10 cellular contexts compared by ENCODE assay signal in the genomic region with DNA sequence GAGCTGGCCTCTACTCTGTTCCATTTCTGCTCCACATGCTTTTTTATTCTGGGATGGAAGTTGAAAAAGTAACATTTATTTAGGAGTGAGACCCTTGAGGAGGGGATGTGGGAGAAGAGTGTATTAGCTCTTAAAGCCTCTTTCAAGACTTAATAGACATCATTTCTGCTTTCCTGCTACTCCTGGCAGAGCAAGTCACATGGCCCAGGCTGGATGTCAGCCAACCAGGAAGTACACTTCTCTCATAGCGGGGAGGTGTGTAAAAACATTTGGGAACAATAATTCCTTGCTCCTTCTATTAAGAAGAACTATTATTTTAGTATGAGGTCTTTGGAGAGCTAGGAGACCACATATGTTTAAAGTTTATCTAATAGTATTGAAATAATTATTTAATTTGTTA. TPM values are rescaled to one million over a fixed set of nuclear protein-coding genes. Genes with fewer than 3 reads are reported as not detected.
DNase-seq lines count a peak whose midpoint lies in the region; ATAC-seq, FAIRE-seq and TF ChIP-seq lines count a peak whose summit lies in the region.
"Had no signal": no experiment of that assay in that cellular context is flagged by ENCODE, and none has a peak within 500 bp of the region (broad histone marks: within the 10 kb centered on the region; RNA-seq: fewer than 3 reads in every experiment).

No MANE protein-coding gene starts in this region.

- ATAC-seq in K562 (no peak), HG03135 (IDR thresholded peaks at IDR 0.05; ENCODE audit: unreplicated experiment) (no peak), HG02798 (IDR thresholded peaks at IDR 0.05; ENCODE audit: poor library complexity, unreplicated experiment) (no peak)
- no peak for ATAC-seq in activated CD4-positive, alpha-beta T cell treated with anti-CD3 and anti-CD28 coated beads for 36 hours

- no peak overlapping the region for H3K27ac Mint-ChIP-seq in activated CD4-positive, alpha-beta T cell treated with anti-CD3 and anti-CD28 coated beads for 36 hours

- TF ChIP-seq CTCF in K562 (IDR thresholded peaks at IDR 0.05 in 2 of 3, conservative IDR thresholded peaks at IDR 0.05 in 1 of 3; ENCODE audit: insufficient read depth in 2 of 3, low read depth in 1 of 3, low read length in 3 of 3), result no peak

- H3K4me1 Mint-ChIP-seq in activated CD4-positive, alpha-beta T cell treated with anti-CD3 and anti-CD28 coated beads for 36 hours, result no peaks in the 10 kb centered on the region

- POLR2A ChIA-PET in K562 (lab: Yijun Ruan, JAX), result no interaction called here
- POLR2A ChIA-PET in activated CD4-positive, alpha-beta T cell treated with anti-CD3 and anti-CD28 coated beads for 36 hours (lab: Charles Lee), result no interaction called here

- no peaks in the 10 kb centered on the region for H3K9me3 ChIP-seq in K562 (replicated peaks; ENCODE audit: control insufficient read depth, insufficient read depth, low read depth, low read length)

- no peaks in the 10 kb centered on the region for H3K9me3 Mint-ChIP-seq in activated CD4-positive, alpha-beta T cell treated with anti-CD3 and anti-CD28 coated beads for 36 hours (ENCODE audit: low read depth)

- TF ChIP-seq RAD21 in K562 (CRISPR knock-in tag; conservative IDR thresholded peaks at IDR 0.05 in 1 of 2, IDR thresholded peaks at IDR 0.05 in 1 of 2), result no peak

- no peak for TF ChIP-seq EP300 in K562 (IDR thresholded peaks at IDR 0.05; ENCODE audit: low read length)

- no peak overlapping the region for H2AFZ ChIP-seq in K562 (ENCODE audit: low read depth, low read length)

- no peaks in the 10 kb centered on the region for H3K27me3 ChIP-seq in K562 (ENCODE audit: control insufficient read depth in 2 of 2, insufficient read depth in 2 of 2, low read length in 2 of 2)

- peaks cover 8% of the 10 kb centered on the region for H3K27me3 Mint-ChIP-seq in activated CD4-positive, alpha-beta T cell treated with anti-CD3 and anti-CD28 coated beads for 36 hours

- H3K9ac ChIP-seq in K562 (ENCODE audit: insufficient read depth in 1 of 2, low read depth in 2 of 2, low read length in 2 of 2), result no peak overlapping the region

- peak; percentile 38 for DNase-seq in DMS53 treated with DMSO at 0.1 percent for 48 hours (lab: John Stamatoyannopoulos, UW; ENCODE audit: unreplicated experiment)
- peak; percentile 23 for DNase-seq in LoVo (ENCODE audit: low spot score)
- DNase-seq in K562 (ENCODE audit: extremely low read depth in 1 of 4, low spot score in 3 of 4), result peak in 3 of 4 experiments; percentile 2 to 5 (median 4)
- DNase-seq in midbrain (lab: John Stamatoyannopoulos, UW), result peak; percentile 36
- no peak for DNase-seq in activated CD4-positive, alpha-beta T cell treated with anti-CD3 and anti-CD28 coated beads for 36 hours
- no peak for DNase-seq in NCI-H226
- DNase-seq: NCI-H1436 had no signal

- no peak overlapping the region for H3K4me3 ChIP-seq in K562

- H4K20me1 ChIP-seq in K562 (replicated peaks; ENCODE audit: control insufficient read depth, insufficient read depth, low read length), result no peaks in the 10 kb centered on the region

- 0% methylated on average over 1 of the region's 1 CpG for WGBS in K562 (ENCODE audit: insufficient coverage, low coverage, missing lambda C conversion rate)

- intact Hi-C loops in K562 (cut with micrococcal nuclease), result no loop called here
- intact Hi-C loops in activated CD4-positive, alpha-beta T cell treated with anti-CD3 and anti-CD28 coated beads for 36 hours (cut with DNase I, micrococcal nuclease), result no loop called here

- no peaks in the 10 kb centered on the region for H3K4me1 ChIP-seq in K562 (replicated peaks in 1 of 2; ENCODE audit: control insufficient read depth in 2 of 2, insufficient read depth in 2 of 2, low read length in 2 of 2)

- TF ChIP-seq POLR2A in K562 (conservative IDR thresholded peaks at IDR 0.05), result no peak

- H3K36me3 ChIP-seq in K562 (ENCODE audit: control insufficient read depth, insufficient read depth, low read length), result no peaks in the 10 kb centered on the region

- H3K36me3 Mint-ChIP-seq in activated CD4-positive, alpha-beta T cell treated with anti-CD3 and anti-CD28 coated beads for 36 hours (ENCODE audit: low read depth), result no peaks in the 10 kb centered on the region

- no peak for FAIRE-seq in K562 (lab: Jason Lieb, UNC)

- no peaks in the 10 kb centered on the region for H3K79me2 ChIP-seq in K562 (ENCODE audit: control insufficient read depth, insufficient read depth, low read length)

- no peaks in the 10 kb centered on the region for H3K9me1 ChIP-seq in K562 (ENCODE audit: control insufficient read depth, insufficient read depth, low read length)

- H3K27ac ChIP-seq in K562 (ENCODE audit: extremely low read depth, low read depth, low read length), result no peak overlapping the region

- in situ Hi-C loops in K562 (cut with MboI), result no loop called here

- no TSS peak for BruUV-seq in K562 (replicated peaks; lab: Mats Ljungman, UMichigan)

- H3K4me2 ChIP-seq in K562 (ENCODE audit: insufficient read depth, low read length), result no peak overlapping the region

- no peak overlapping the region for H3K4me3 Mint-ChIP-seq in activated CD4-positive, alpha-beta T cell treated with anti-CD3 and anti-CD28 coated beads for 36 hours

- CTCF ChIA-PET in K562 (lab: Yijun Ruan, JAX; ENCODE audit: low intra/inter-chr PET ratio), result interaction anchor here (0.6 kb wide), 1 partner anchor 9 kb away, joined by 3 read pairs; no protein-coding TSS in a partner anchor
- CTCF ChIA-PET in activated CD4-positive, alpha-beta T cell treated with anti-CD3 and anti-CD28 coated beads for 36 hours (lab: Charles Lee), result no interaction called here

TF ChIP-seq in K562, 482 proteins besides CTCF, POLR2A, EP300 and RAD21:
- TF ChIP-seq RAD51 (IDR thresholded peaks at IDR 0.05; ENCODE audit: borderline replicate concordance, low read depth), result 0 out of 2 replicates have a peak, but pooled peaks have one; percentile 13
- peak; percentile 40; the same call in 1 of the 2 replicates for TF ChIP-seq NFIC (IDR thresholded peaks at IDR 0.05)
- TF ChIP-seq ZEB2 (IDR thresholded peaks at IDR 0.05), result no peak
- no peak for TF ChIP-seq FOXK1 (CRISPR knock-in tag; IDR thresholded peaks at IDR 0.05; ENCODE audit: borderline replicate concordance)
- TF ChIP-seq NFATC3 (IDR thresholded peaks at IDR 0.05), result no peak
- TF ChIP-seq, protein P1, sequence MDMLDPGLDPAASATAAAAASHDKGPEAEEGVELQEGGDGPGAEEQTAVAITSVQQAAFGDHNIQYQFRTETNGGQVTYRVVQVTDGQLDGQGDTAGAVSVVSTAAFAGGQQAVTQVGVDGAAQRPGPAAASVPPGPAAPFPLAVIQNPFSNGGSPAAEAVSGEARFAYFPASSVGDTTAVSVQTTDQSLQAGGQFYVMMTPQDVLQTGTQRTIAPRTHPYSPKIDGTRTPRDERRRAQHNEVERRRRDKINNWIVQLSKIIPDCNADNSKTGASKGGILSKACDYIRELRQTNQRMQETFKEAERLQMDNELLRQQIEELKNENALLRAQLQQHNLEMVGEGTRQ (CRISPR knock-in tag; IDR thresholded peaks at IDR 0.05), result peak; percentile 71
- no peak for TF ChIP-seq ZNF146 (CRISPR knock-in tag; IDR thresholded peaks at IDR 0.05; ENCODE audit: unreplicated experiment)
- no peak for TF ChIP-seq ZNF184 (CRISPR knock-in tag; IDR thresholded peaks at IDR 0.05)
- no peak for TF ChIP-seq HDAC8 (tag; IDR thresholded peaks at IDR 0.05)

RNA-seq across cellular contexts. Expression of gene FAM216B, which starts 40.6 kb away (rescaled TPM):
- total RNA-seq in K562 (2011; cell fraction: chromatin; rRNA removed; ENCODE audit: low replicate concordance), result not detected in 2 replicates
- not detected in 2 replicates for total RNA-seq in K562 (2011; cell fraction: nucleolus; rRNA removed)
- not detected in 2 replicates for total RNA-seq in K562 (2011; cell fraction: nucleoplasm; rRNA removed)
- total RNA-seq in K562 (2014; rRNA removed), result not detected in 2 replicates
- total RNA-seq in K562 (2014; rRNA removed; fragmentation: Illumina TruSeq; extraction: Trizol), result not detected in 2 replicates
- total RNA-seq in K562 (2015; rRNA removed; fragmentation: Illumina TruSeq; extraction: Trizol), result not detected in 2 replicates
- not detected in 2 replicates for total RNA-seq in K562 (2021)
- not detected in 2 replicates for polyA plus RNA-seq in K562 (2011; rRNA removed)
- not detected in 2 replicates for polyA plus RNA-seq in K562 (2011; cell fraction: cytosol; rRNA removed)
- polyA plus RNA-seq in K562 (2011; cell fraction: nucleus; rRNA removed), result not detected in 2 replicates
- polyA plus RNA-seq in K562 (2012), result not detected in 2 replicates
- polyA plus RNA-seq in K562 (2014; fragmentation: Illumina TruSeq; extraction: Trizol), result not detected in 2 replicates
- not detected for polyA plus RNA-seq in K562 (2014; fragmentation: Nextera tagmentation; extraction: Ambion mirVana)
- not detected in 2 replicates for polyA plus RNA-seq in K562 (2014; rRNA removed)
- not detected in 2 replicates for polyA minus RNA-seq in K562 (2011; rRNA and poly(A)+ RNA removed)
- polyA minus RNA-seq in K562 (2011; cell fraction: cytosol; rRNA and poly(A)+ RNA removed), result not detected in 2 replicates
- polyA minus RNA-seq in K562 (2011; cell fraction: nucleus; rRNA and poly(A)+ RNA removed), result not detected in 2 replicates
- not detected for total RNA-seq in activated CD4-positive, alpha-beta T cell treated with anti-CD3 and anti-CD28 coated beads for 36 hours
- total RNA-seq: T-helper 2 cell treated with Interferon-gamma antibody and Interleukin-4, amounts not matched to agents 100 ng/mL and 5 ng/mL, for 36 hours had no signal

Comparison
In these comparisons a context has a peak if more than half of its experiments do, and no peak if none do; other contexts are left out.
1. DNase-seq: peak in DMS53 treated with DMSO at 0.1 percent for 48 hours (single experiment), LoVo (single experiment), K562 (3 of 4) and midbrain (single experiment); none in activated CD4-positive, alpha-beta T cell treated with anti-CD3 and anti-CD28 coated beads for 36 hours (single experiment) and NCI-H226 (single experiment).